Comparison of ENCODE assay signal across 8 cellular contexts in genomic region chr5:23208959-23209431, GRCh38.
DNase-seq lines count a peak whose midpoint lies in the region; ATAC-seq, FAIRE-seq and TF ChIP-seq lines count a peak whose summit lies in the region.
"Had no signal": no experiment of that assay in that cellular context is flagged by ENCODE, and none has a peak within 500 bp of the region (broad histone marks: within the 10 kb centered on the region; RNA-seq: fewer than 3 reads in every experiment).

No MANE protein-coding gene starts in this region.

- POLR2A ChIA-PET in PC-3 (lab: Charles Lee; ENCODE audit: unreplicated experiment): interaction anchor here (0.7 kb wide), 1 partner anchor 572 kb away, joined by 3 read pairs; no protein-coding TSS in a partner anchor

- H3K79me2 ChIP-seq in PC-3 (ENCODE audit: low read length): no peaks in the 10 kb centered on the region

- H3K4me3 Mint-ChIP-seq in endodermal cell: no peak overlapping the region
- H3K4me3 Mint-ChIP-seq: activated T-cell treated with anti-CD3 and anti-CD28 coated beads, Interleukin-2, amount 50 U/mL, for 72 hours had no signal

- H3K9me3 Mint-ChIP-seq in endodermal cell: no peaks in the 10 kb centered on the region

- H4K20me1 ChIP-seq in PC-3 (ENCODE audit: low read length): no peaks in the 10 kb centered on the region

- H3K4me1 ChIP-seq in PC-3 (ENCODE audit: insufficient read depth, low read length) (no peaks in the 10 kb centered on the region), endodermal cell (ENCODE audit: control insufficient read depth, insufficient read depth, low read length) (no peaks in the 10 kb centered on the region), pancreas (no peaks in the 10 kb centered on the region)

- no peaks in the 10 kb centered on the region for H3K36me3 Mint-ChIP-seq in endodermal cell (ENCODE audit: low read depth)

- H3K27me3 ChIP-seq in PC-3 (ENCODE audit: low read length): no peaks in the 10 kb centered on the region
- H3K27me3 ChIP-seq in endodermal cell (ENCODE audit: control insufficient read depth, insufficient read depth, low read length, poor library complexity, severe bottlenecking): no peaks in the 10 kb centered on the region
- H3K27me3 ChIP-seq in pancreas: no peaks in the 10 kb centered on the region

- TF ChIP-seq CTCF in GM12864 (IDR thresholded peaks at IDR 0.05; ENCODE audit: low read depth, low read length, missing control alignments): peak; percentile 61
- TF ChIP-seq CTCF in PC-3 (conservative IDR thresholded peaks at IDR 0.05; ENCODE audit: low read depth, low read length): peak; percentile 91
- TF ChIP-seq CTCF in endodermal cell (conservative IDR thresholded peaks at IDR 0.05): peak; percentile 92
- peak; percentile 18 to 53 (median 27) for TF ChIP-seq CTCF in pancreas (IDR thresholded peaks at IDR 0.05)

- CTCF ChIA-PET in PC-3 (lab: Charles Lee): interaction anchor here (0.6 to 1.2 kb wide), 5 partner anchors 124 to 530 kb away, joined by 3 to 7 read pairs (median 4); no protein-coding TSS in a partner anchor

- peak overlapping the region; percentile 36; the same call in 1 of the 2 replicates for H2AFZ ChIP-seq in PC-3 (ENCODE audit: low read length)

- H3K9ac ChIP-seq in PC-3 (ENCODE audit: low read length) (no peak overlapping the region), endodermal cell (ENCODE audit: extremely low read depth, low read length, poor library complexity, severe bottlenecking) (no peak overlapping the region)

- H3K36me3 ChIP-seq in PC-3 (ENCODE audit: low read depth, low read length) (no peaks in the 10 kb centered on the region), endodermal cell (ENCODE audit: control insufficient read depth, insufficient read depth, low read length) (no peaks in the 10 kb centered on the region), pancreas (no peaks in the 10 kb centered on the region)

- H3K27ac Mint-ChIP-seq in endodermal cell: no peak overlapping the region
- H3K27ac Mint-ChIP-seq: activated T-cell treated with anti-CD3 and anti-CD28 coated beads, Interleukin-2, amount 50 U/mL, for 72 hours had no signal

- H3K4me3 ChIP-seq in GM12864 (ENCODE audit: low read depth, low read length) (no peak overlapping the region), PC-3 (ENCODE audit: low read length) (no peak overlapping the region), endodermal cell (ENCODE audit: low read length) (no peak overlapping the region), pancreas (no peak overlapping the region)

- no peak for FAIRE-seq in pancreas (lab: Jason Lieb, UNC)

- H3K9me2 ChIP-seq in PC-3 (replicated peaks; ENCODE audit: low read length): no peaks in the 10 kb centered on the region

- no peak overlapping the region for H3K4me2 ChIP-seq in PC-3 (ENCODE audit: low read length)

- no peak overlapping the region for H3K27ac ChIP-seq in PC-3 (ENCODE audit: low read length)
- no peak overlapping the region for H3K27ac ChIP-seq in endodermal cell (ENCODE audit: low read depth, low read length)
- H3K27ac ChIP-seq in pancreas: no peak overlapping the region

- BruUV-seq in PC-3 (replicated peaks; lab: Mats Ljungman, UMichigan): no TSS peak

- WGBS in endodermal cell (ENCODE audit: insufficient coverage in 1 of 2, insufficient read length in 1 of 2), 2 experiments: 14% methylated on average over 1 of the region's 1 CpG; no CpG with 5 or more reads in 1 of the 2 experiments
- WGBS in pancreas, 2 donors: 0% methylated on average over 1 of the region's 1 CpG

- no peaks in the 10 kb centered on the region for H3K9me3 ChIP-seq in PC-3 (ENCODE audit: low read length)
- H3K9me3 ChIP-seq in endodermal cell (ENCODE audit: control insufficient read depth, low read length): no peaks in the 10 kb centered on the region
- no peaks in the 10 kb centered on the region for H3K9me3 ChIP-seq in pancreas

- no peak for DNase-seq in GM12864 (ENCODE audit: low read depth)
- DNase-seq in Kasumi-1 (lab: John Stamatoyannopoulos, UW): peak; percentile 85 to 91
- DNase-seq in PC-3: peak; percentile 91
- peak; percentile 72 for DNase-seq in endodermal cell
- DNase-seq in pancreas: peak in 1 of 6 donors; percentile 21
- DNase-seq in activated CD8-positive, alpha-beta memory T cell treated with anti-CD3 and anti-CD28 coated beads, Interleukin-2, amount 50 U/mL, for 4 hours: no peak

- H3F3A ChIP-seq in PC-3 (ENCODE audit: low read length, unreplicated experiment): no peaks in the 10 kb centered on the region

- ATAC-seq in GM21737 (IDR thresholded peaks at IDR 0.05; ENCODE audit: unreplicated experiment): peak; percentile 76
- ATAC-seq in PC-3: peak; percentile 96
- peak; percentile 31 to 77 (median 69) for ATAC-seq in pancreas

- intact Hi-C loops in PC-3 (cut with micrococcal nuclease) (loop anchor here (1.0 to 2.0 kb wide), 6 partner anchors 122 to 534 kb away; partner anchors contain the start of gene PRDM9), pancreas (cut with DNase I) (no loop called here)

- H3K4me1 Mint-ChIP-seq in endodermal cell: peaks cover 6% of the 10 kb centered on the region

- no peaks in the 10 kb centered on the region for H3K27me3 Mint-ChIP-seq in endodermal cell (ENCODE audit: insufficient read depth)

Comparison
In these comparisons a context has a peak if more than half of its experiments do, and no peak if none do; other contexts are left out.
1. DNase-seq: peak in Kasumi-1 (2 of 2), PC-3 (single experiment) and endodermal cell (single experiment); none in GM12864 (single experiment) and activated CD8-positive, alpha-beta memory T cell treated with anti-CD3 and anti-CD28 coated beads, Interleukin-2, amount 50 U/mL, for 4 hours (single experiment).
2. CTCF ChIP-seq: peak in every context shown above with its lines; median percentile 92 in endodermal cell; 91 in PC-3; 61 in GM12864; 27 in pancreas.
3. Peak in every context shown above with its lines, with median percentiles within 50 percentile points of each other: ATAC-seq.